1 cellular context compared by ENCODE assay signal in the genomic region with DNA sequence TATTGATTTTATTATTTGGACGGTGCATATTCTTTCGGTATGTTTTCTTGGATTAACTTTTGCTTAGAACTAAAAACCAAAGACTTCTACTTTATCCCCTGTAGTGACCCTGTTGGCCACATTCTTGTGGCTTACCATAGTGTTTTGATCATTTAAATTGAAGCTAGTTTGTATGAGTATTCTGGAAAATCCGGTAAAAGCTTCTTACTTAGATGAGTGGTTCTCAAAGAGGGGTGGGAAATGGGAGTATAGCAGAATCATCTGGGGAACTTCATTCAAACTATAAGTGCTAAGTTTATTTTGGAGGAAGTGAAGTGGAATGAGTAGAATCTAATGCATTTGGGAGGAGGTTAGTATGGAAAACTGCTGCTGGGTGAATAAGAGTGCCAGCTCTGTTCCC.
TF ChIP-seq lines count a peak whose summit lies in the region.

No MANE protein-coding gene starts in this region.

TF ChIP-seq in endothelial cell of umbilical vein, 7 proteins besides CTCF, POLR2A, EP300 and RAD21:
- no peak for TF ChIP-seq EZH2 (IDR thresholded peaks at IDR 0.05; ENCODE audit: borderline replicate concordance, low read depth, low read length, severe bottlenecking)
- no peak for TF ChIP-seq MYC (IDR thresholded peaks at IDR 0.05; ENCODE audit: low read depth, low read length)
- TF ChIP-seq JUN (IDR thresholded peaks at IDR 0.05; ENCODE audit: borderline replicate concordance, insufficient read depth, insufficient read length, low read depth), result no peak
- TF ChIP-seq GATA2 (IDR thresholded peaks at IDR 0.05; ENCODE audit: insufficient read depth, insufficient read length, low read depth, low read length), result no peak
- TF ChIP-seq, protein P1, sequence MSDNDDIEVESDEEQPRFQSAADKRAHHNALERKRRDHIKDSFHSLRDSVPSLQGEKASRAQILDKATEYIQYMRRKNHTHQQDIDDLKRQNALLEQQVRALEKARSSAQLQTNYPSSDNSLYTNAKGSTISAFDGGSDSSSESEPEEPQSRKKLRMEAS (IDR thresholded peaks at IDR 0.05; ENCODE audit: insufficient read depth, insufficient read length), result no peak
- no peak for TF ChIP-seq POLR2AphosphoS5 (IDR thresholded peaks at IDR 0.05; ENCODE audit: insufficient read depth, low read depth, low read length)
- no peak for TF ChIP-seq FOS (IDR thresholded peaks at IDR 0.05; ENCODE audit: borderline replicate concordance, insufficient read depth, low read length)
